27 cellular contexts compared by ENCODE assay signal in genomic region chr14:89500303-89500702, GRCh38.
"Had no signal": no experiment of that assay in that cellular context is flagged by ENCODE, and none has a peak within 500 bp of the region (broad histone marks: within the 10 kb centered on the region; RNA-seq: fewer than 3 reads in every experiment).

No MANE protein-coding gene starts in this region.

- H3K9me3 ChIP-seq: mucosa of descending colon, prostate gland, right atrium auricular region, sigmoid colon, suprapubic skin, transverse colon, upper lobe of right lung, uterus had no signal

- H3K27me3 Mint-ChIP-seq: effector memory CD8-positive, alpha-beta T cell; memory B cell; naive B cell; stimulated activated naive B cell treated with anti-CD40 and anti-IgM and Interleukin-4, amounts not matched to agents 10 μg/mL and 1 μg/mL and 100 μg/mL, for 72 hours; stimulated activated naive CD8-positive, alpha-beta T cell treated with anti-CD3 and anti-CD28 coated beads, Interleukin-15, amount 100 ng/mL, for 72 hours had no signal

- H3K4me3 Mint-ChIP-seq: effector memory CD8-positive, alpha-beta T cell; immature natural killer cell; memory B cell; mesothelial cell of epicardium; naive B cell; nephron; neural progenitor cell; stimulated activated naive B cell treated with anti-CD40 and anti-IgM and Interleukin-4, amounts not matched to agents 10 μg/mL and 1 μg/mL and 100 μg/mL, for 72 hours; stimulated activated naive CD8-positive, alpha-beta T cell treated with anti-CD3 and anti-CD28 coated beads, Interleukin-15, amount 100 ng/mL, for 72 hours had no signal

- H3K4me1 ChIP-seq: neural progenitor cell, prostate gland, upper lobe of right lung, uterus had no signal

- H3K36me3 ChIP-seq: neural progenitor cell, prostate gland, right atrium auricular region, transverse colon, upper lobe of right lung, uterus had no signal

- H3K27ac Mint-ChIP-seq: memory B cell; mesothelial cell of epicardium; nephron; stimulated activated naive B cell treated with anti-CD40 and anti-IgM and Interleukin-4, amounts not matched to agents 10 μg/mL and 1 μg/mL and 100 μg/mL, for 72 hours had no signal

- H3K9ac ChIP-seq: neural progenitor cell had no signal

- H3K4me3 ChIP-seq: coronary artery, lung, mucosa of descending colon, neural progenitor cell, prostate gland, right atrium auricular region, sigmoid colon, suprapubic skin, transverse colon, upper lobe of right lung, uterus had no signal

- H3K9me3 Mint-ChIP-seq: effector memory CD8-positive, alpha-beta T cell; immature natural killer cell; memory B cell; naive B cell; stimulated activated naive B cell treated with anti-CD40 and anti-IgM and Interleukin-4, amounts not matched to agents 10 μg/mL and 1 μg/mL and 100 μg/mL, for 72 hours; stimulated activated naive CD8-positive, alpha-beta T cell treated with anti-CD3 and anti-CD28 coated beads, Interleukin-15, amount 100 ng/mL, for 72 hours had no signal

- DNase-seq: dermis blood vessel endothelial cell; effector memory CD8-positive, alpha-beta T cell; hypothalamus; immature natural killer cell; kidney glomerular epithelial cell; left colon; left ventricle myocardium superior; mucosa of descending colon; naive B cell; nucleus accumbens; sigmoid colon; stimulated activated CD4-positive, alpha-beta T cell treated with anti-CD3 and anti-CD28 coated beads, Interleukin-2, amount 100 ng/mL, for 24 hours; stimulated activated CD4-positive, alpha-beta T cell treated with anti-CD3 and anti-CD28 coated beads, Interleukin-4, amount 100 ng/mL, for 4 hours; stimulated activated naive B cell treated with anti-CD40 and anti-IgM and Interleukin-4, amounts not matched to agents 10 μg/mL and 1 μg/mL and 100 μg/mL, for 72 hours; stimulated activated naive CD8-positive, alpha-beta T cell treated with anti-CD3 and anti-CD28 coated beads, Interleukin-15, amount 100 ng/mL, for 72 hours; transverse colon; upper lobe of right lung; uterus had no signal

- ATAC-seq: effector memory CD8-positive, alpha-beta T cell; left colon; left ventricle myocardium superior; mucosa of descending colon; stimulated activated naive B cell treated with anti-CD40 and anti-IgM and Interleukin-4, amounts not matched to agents 10 μg/mL and 1 μg/mL and 100 μg/mL, for 72 hours; stimulated activated naive CD8-positive, alpha-beta T cell treated with anti-CD3 and anti-CD28 coated beads, Interleukin-15, amount 100 ng/mL, for 72 hours; upper lobe of right lung had no signal

- H3K27me3 ChIP-seq: neural progenitor cell, right atrium auricular region, sigmoid colon, suprapubic skin, transverse colon, upper lobe of right lung, uterus had no signal

- H3K27ac ChIP-seq: coronary artery, neural progenitor cell, prostate gland, right atrium auricular region, sigmoid colon, suprapubic skin, transverse colon, upper lobe of right lung, uterus had no signal
